In genomic region chr3:35537265-35537664, GRCh38 we compare ENCODE assay signal across 24 cellular contexts.
DNase-seq lines count a peak whose midpoint lies in the region; ATAC-seq and TF ChIP-seq lines count a peak whose summit lies in the region.
"Had no signal": no experiment of that assay in that cellular context is flagged by ENCODE, and none has a peak within 500 bp of the region (broad histone marks: within the 10 kb centered on the region; RNA-seq: fewer than 3 reads in every experiment).

No MANE protein-coding gene starts in this region.

- H3K9me3 ChIP-seq in DND-41 (ENCODE audit: insufficient read depth, low read length, severe bottlenecking) (no peaks in the 10 kb centered on the region), SK-N-MC (ENCODE audit: low read depth, low read length) (no peaks in the 10 kb centered on the region), Peyer's patch (no peaks in the 10 kb centered on the region)
- H3K9me3 ChIP-seq: body of pancreas had no signal

- POLR2A ChIA-PET in activated CD4-positive, alpha-beta memory T cell treated with anti-CD3 and anti-CD28 coated beads, Interleukin-2, amount 10 ng/mL, durations not matched to agents 7 days and 5 days (lab: Charles Lee) = no interaction called here

- no peaks in the 10 kb centered on the region for H3K79me2 ChIP-seq in DND-41 (ENCODE audit: insufficient read depth, low read length)

- H2AFZ ChIP-seq in DND-41 (ENCODE audit: low read depth, low read length) = peak overlapping the region; percentile 56; the same call in 1 of the 2 replicates

- ATAC-seq in DND-41 (ENCODE audit: insufficient read depth, low read depth) = peak; percentile 37; the same call in 2 of the 3 replicates
- no peak for ATAC-seq in HG02840 (IDR thresholded peaks at IDR 0.05; ENCODE audit: low FRiP score, unreplicated experiment)
- no peak for ATAC-seq in HG02623 (IDR thresholded peaks at IDR 0.05; ENCODE audit: unreplicated experiment)
- ATAC-seq: body of pancreas; effector memory CD8-positive, alpha-beta T cell; left cardiac atrium; stimulated activated effector memory CD8-positive, alpha-beta T cell treated with anti-CD3 and anti-CD28 coated beads, Interleukin-12 subunit alpha, Interleukin-12 subunit beta, amount 100 ng/mL, for 72 hours had no signal

- H3K27ac ChIP-seq in DND-41 (ENCODE audit: low read length) (peak overlapping the region; percentile 48; the same call in 1 of the 2 replicates), SK-N-MC (peak overlapping the region; percentile 73), Peyer's patch (no peak overlapping the region)
- H3K27ac ChIP-seq: body of pancreas had no signal

- CTCF ChIA-PET in activated CD4-positive, alpha-beta memory T cell treated with anti-CD3 and anti-CD28 coated beads, Interleukin-2, amount 10 ng/mL, durations not matched to agents 7 days and 5 days (lab: Charles Lee) = no interaction called here

- no peak overlapping the region for H3K4me2 ChIP-seq in DND-41 (ENCODE audit: insufficient read depth, low read length)

- H3K36me3 Mint-ChIP-seq in activated CD4-positive, alpha-beta memory T cell treated with anti-CD3 and anti-CD28 coated beads, Interleukin-2, amount 10 ng/mL, durations not matched to agents 7 days and 5 days (ENCODE audit: low read depth) = no peaks in the 10 kb centered on the region
- H3K36me3 Mint-ChIP-seq: activated naive CD8-positive, alpha-beta T cell; stimulated activated effector memory CD8-positive, alpha-beta T cell treated with anti-CD3 and anti-CD28 coated beads, Interleukin-12 subunit alpha, Interleukin-12 subunit beta, amount 100 ng/mL, for 72 hours had no signal

- DNase-seq in DND-41 (peak; percentile 23), NCI-H1105 (lab: John Stamatoyannopoulos, UW) (peak; percentile 1), SK-N-MC (ENCODE audit: low read depth, low spot score) (peak; percentile 12), fibroblast of the aortic adventitia (ENCODE audit: low read depth) (peak; percentile 2), Peyer's patch (no peak)
- DNase-seq in activated CD4-positive, alpha-beta memory T cell treated with anti-CD3 and anti-CD28 coated beads, Interleukin-2, amount 10 ng/mL, durations not matched to agents 7 days and 5 days = no peak
- DNase-seq: activated CD4-positive, alpha-beta T cell treated with anti-CD3 and anti-CD28 coated beads for 4 hours; DMS153; effector memory CD8-positive, alpha-beta T cell; GF-D8; H7; KG1; left cardiac atrium; mesenchymal stem cell; MV-4-11; NCI-H187 treated with DMSO at 0.1 percent for 48 hours; NCI-H524; small intestine; stimulated activated CD4-positive, alpha-beta T cell treated with anti-CD3 and anti-CD28 coated beads, Interleukin-2, amount 100 ng/mL, for 24 hours had no signal

- H3K36me3 ChIP-seq in DND-41 (ENCODE audit: insufficient read depth, low read length) = no peaks in the 10 kb centered on the region
- no peaks in the 10 kb centered on the region for H3K36me3 ChIP-seq in SK-N-MC (ENCODE audit: insufficient read depth, low read length)
- no peaks in the 10 kb centered on the region for H3K36me3 ChIP-seq in Peyer's patch

- H3K27ac Mint-ChIP-seq in activated CD4-positive, alpha-beta memory T cell treated with anti-CD3 and anti-CD28 coated beads, Interleukin-2, amount 10 ng/mL, durations not matched to agents 7 days and 5 days = no peak overlapping the region
- H3K27ac Mint-ChIP-seq: activated naive CD8-positive, alpha-beta T cell; effector memory CD8-positive, alpha-beta T cell; stimulated activated effector memory CD8-positive, alpha-beta T cell treated with anti-CD3 and anti-CD28 coated beads, Interleukin-12 subunit alpha, Interleukin-12 subunit beta, amount 100 ng/mL, for 72 hours had no signal

- no peak overlapping the region for H3K9ac ChIP-seq in DND-41 (ENCODE audit: low read depth, low read length)
- H3K9ac ChIP-seq in SK-N-MC (ENCODE audit: insufficient read length) = no peak overlapping the region

- peaks cover 3% of the 10 kb centered on the region for H3K9me3 Mint-ChIP-seq in activated CD4-positive, alpha-beta memory T cell treated with anti-CD3 and anti-CD28 coated beads, Interleukin-2, amount 10 ng/mL, durations not matched to agents 7 days and 5 days

- no peaks in the 10 kb centered on the region for H3K4me1 Mint-ChIP-seq in activated CD4-positive, alpha-beta memory T cell treated with anti-CD3 and anti-CD28 coated beads, Interleukin-2, amount 10 ng/mL, durations not matched to agents 7 days and 5 days
- H3K4me1 Mint-ChIP-seq: stimulated activated effector memory CD8-positive, alpha-beta T cell treated with anti-CD3 and anti-CD28 coated beads, Interleukin-12 subunit alpha, Interleukin-12 subunit beta, amount 100 ng/mL, for 72 hours had no signal

- TF ChIP-seq POLR2A in Peyer's patch (IDR thresholded peaks at IDR 0.05) = no peak

- no peaks in the 10 kb centered on the region for H3K27me3 ChIP-seq in DND-41 (ENCODE audit: insufficient read depth, low read length, poor library complexity)
- H3K27me3 ChIP-seq in Peyer's patch = no peaks in the 10 kb centered on the region
- H3K27me3 ChIP-seq: body of pancreas had no signal

- no peak for TF ChIP-seq CTCF in DND-41 (IDR thresholded peaks at IDR 0.05; ENCODE audit: borderline replicate concordance, extremely low read depth, low read length, poor library complexity, severe bottlenecking)
- TF ChIP-seq CTCF in fibroblast of the aortic adventitia (IDR thresholded peaks at IDR 0.05; ENCODE audit: insufficient read depth, low read length) = no peak
- no peak for TF ChIP-seq CTCF in Peyer's patch (IDR thresholded peaks at IDR 0.05)

- H4K20me1 ChIP-seq in DND-41 (ENCODE audit: insufficient read depth, low read length) = no peaks in the 10 kb centered on the region

- H3K4me3 Mint-ChIP-seq in activated CD4-positive, alpha-beta memory T cell treated with anti-CD3 and anti-CD28 coated beads, Interleukin-2, amount 10 ng/mL, durations not matched to agents 7 days and 5 days = no peak overlapping the region
- H3K4me3 Mint-ChIP-seq: activated naive CD8-positive, alpha-beta T cell; effector memory CD8-positive, alpha-beta T cell; stimulated activated effector memory CD8-positive, alpha-beta T cell treated with anti-CD3 and anti-CD28 coated beads, Interleukin-12 subunit alpha, Interleukin-12 subunit beta, amount 100 ng/mL, for 72 hours had no signal

- H3K27me3 Mint-ChIP-seq in activated CD4-positive, alpha-beta memory T cell treated with anti-CD3 and anti-CD28 coated beads, Interleukin-2, amount 10 ng/mL, durations not matched to agents 7 days and 5 days = no peaks in the 10 kb centered on the region
- H3K27me3 Mint-ChIP-seq: effector memory CD8-positive, alpha-beta T cell had no signal

- peaks cover 9% of the 10 kb centered on the region; the same call in 1 of the 2 replicates for H3K4me1 ChIP-seq in DND-41 (ENCODE audit: insufficient read depth, low read length)
- H3K4me1 ChIP-seq in Peyer's patch = no peaks in the 10 kb centered on the region
- H3K4me1 ChIP-seq: body of pancreas had no signal

- H3K4me3 ChIP-seq in DND-41 (ENCODE audit: low read depth in 1 of 2, low read length in 2 of 2) (no peak overlapping the region), SK-N-MC (no peak overlapping the region), fibroblast of the aortic adventitia (ENCODE audit: low read depth, low read length) (no peak overlapping the region), Peyer's patch (no peak overlapping the region)
- H3K4me3 ChIP-seq: body of pancreas had no signal

Comparison
In these comparisons a context has a peak if more than half of its experiments do, and no peak if none do; other contexts are left out.
1. DNase-seq: peak in DND-41 (single experiment), NCI-H1105 (single experiment), SK-N-MC (single experiment) and fibroblast of the aortic adventitia (single experiment); none in activated CD4-positive, alpha-beta memory T cell treated with anti-CD3 and anti-CD28 coated beads, Interleukin-2, amount 10 ng/mL, durations not matched to agents 7 days and 5 days (single experiment) and Peyer's patch (0 of 3).
2. H3K27ac ChIP-seq: peak in DND-41 (single experiment) and SK-N-MC (single experiment); none in Peyer's patch (0 of 4).